15 cellular contexts compared by ENCODE assay signal in genomic region chr2:1685957-1686783, GRCh38. TPM values are rescaled to one million over a fixed set of nuclear protein-coding genes. Genes with fewer than 3 reads are reported as not detected.
DNase-seq lines count a peak whose midpoint lies in the region; ATAC-seq, FAIRE-seq and TF ChIP-seq lines count a peak whose summit lies in the region.
"Had no signal": no experiment of that assay in that cellular context is flagged by ENCODE, and none has a peak within 500 bp of the region (broad histone marks: within the 10 kb centered on the region; RNA-seq: fewer than 3 reads in every experiment).

No MANE protein-coding gene starts in this region.

- H3K9ac ChIP-seq in astrocyte (ENCODE audit: low read length): peak overlapping the region; percentile 81

- peak overlapping the region; percentile 80 for H3K27ac Mint-ChIP-seq in astrocyte (ENCODE audit: unreplicated experiment)
- H3K27ac Mint-ChIP-seq: effector memory CD8-positive, alpha-beta T cell had no signal

- H3K4me1 ChIP-seq in astrocyte (ENCODE audit: insufficient read depth, low read length) (peaks cover 35% of the 10 kb centered on the region), thoracic aorta (ENCODE audit: control insufficient read depth in 1 of 2, low read depth in 2 of 2) (peaks cover 5 to 10% of the 10 kb centered on the region in 2 donors)

- peak; percentile 5 for FAIRE-seq in astrocyte (lab: Jason Lieb, UNC)

- peaks cover 14% of the 10 kb centered on the region for H3K4me1 Mint-ChIP-seq in astrocyte (ENCODE audit: low read depth, unreplicated experiment)

- H3K9me3 Mint-ChIP-seq in astrocyte (ENCODE audit: unreplicated experiment): no peaks in the 10 kb centered on the region

- H3K9me3 ChIP-seq in astrocyte (ENCODE audit: insufficient read depth, low read depth, low read length) (no peaks in the 10 kb centered on the region), thoracic aorta (no peaks in the 10 kb centered on the region)
- H3K9me3 ChIP-seq: ovary had no signal

- peak overlapping the region; percentile 66 for H3K4me2 ChIP-seq in astrocyte (ENCODE audit: low read length)

- DNase-seq in HS-27A (ENCODE audit: low read depth) (peak; percentile 51), astrocyte (ENCODE audit: low read depth) (peak; percentile 68), kidney tubule cell (ENCODE audit: low spot score) (peak; percentile 91), thoracic aorta (ENCODE audit: low spot score) (no peak), DMS79 treated with DMSO at 0.1 percent for 48 hours (lab: John Stamatoyannopoulos, UW) (no peak), NCI-H82 (lab: John Stamatoyannopoulos, UW) (no peak), NCI-H2171 treated with DMSO at 0.1 percent for 48 hours (lab: John Stamatoyannopoulos, UW) (no peak)
- DNase-seq: activated CD4-positive, alpha-beta T cell treated with anti-CD3 and anti-CD28 coated beads for 1 hour; activated gamma-delta T cell; effector memory CD8-positive, alpha-beta T cell; GDM1; GOT3; NCI-H2029; ovary had no signal

- no peak overlapping the region for H2AFZ ChIP-seq in astrocyte (ENCODE audit: low read depth, low read length)

- H3K4me3 ChIP-seq in astrocyte (ENCODE audit: insufficient read depth, low read depth, low read length) (peak overlapping the region; percentile 17), thoracic aorta (no peak overlapping the region)
- H3K4me3 ChIP-seq: ovary had no signal

- H4K20me1 ChIP-seq in astrocyte (ENCODE audit: insufficient read depth, low read length): peaks cover 6% of the 10 kb centered on the region

- TF ChIP-seq CTCF in astrocyte (IDR thresholded peaks at IDR 0.05; ENCODE audit: insufficient read depth, low read depth, low read length) (no peak), thoracic aorta (IDR thresholded peaks at IDR 0.05) (no peak)

- H3K79me2 ChIP-seq in astrocyte (ENCODE audit: insufficient read depth, low read length): peaks cover 25% of the 10 kb centered on the region

- ATAC-seq in thoracic aorta (ENCODE audit: insufficient number of reproducible peaks, low FRiP score, low read depth): peak; percentile 32
- ATAC-seq: effector memory CD8-positive, alpha-beta T cell had no signal

- H3K36me3 ChIP-seq in astrocyte (ENCODE audit: insufficient read depth, low read length): peaks cover 44% of the 10 kb centered on the region
- H3K36me3 ChIP-seq in thoracic aorta: peaks cover 17% of the 10 kb centered on the region
- H3K36me3 ChIP-seq: ovary had no signal

- H3K27me3 Mint-ChIP-seq in astrocyte (ENCODE audit: low read depth, unreplicated experiment): no peaks in the 10 kb centered on the region

- no peak overlapping the region for H3K4me3 Mint-ChIP-seq in astrocyte (ENCODE audit: unreplicated experiment)
- H3K4me3 Mint-ChIP-seq: effector memory CD8-positive, alpha-beta T cell had no signal

- H3K27me3 ChIP-seq in astrocyte (ENCODE audit: insufficient read depth, low read length) (no peaks in the 10 kb centered on the region), thoracic aorta (replicated peaks; ENCODE audit: insufficient read depth) (no peaks in the 10 kb centered on the region)
- H3K27me3 ChIP-seq: ovary had no signal

- H3K27ac ChIP-seq in astrocyte (ENCODE audit: low read depth, low read length): peak overlapping the region; percentile 96
- H3K27ac ChIP-seq in thoracic aorta: peak overlapping the region in 1 of 2 donors; percentile 29
- H3K27ac ChIP-seq: HL-60, ovary had no signal

- peaks cover 22% of the 10 kb centered on the region for H3K36me3 Mint-ChIP-seq in astrocyte (ENCODE audit: low read depth, unreplicated experiment)

RNA-seq across cellular contexts. Expression of gene PXDN, which starts 58.1 kb away (rescaled TPM):
- total RNA-seq in astrocyte (417 and 467 TPM in 2 replicates), thoracic aorta (100 to 1,000 TPM in 1 of 2 donors, 10 to 100 TPM in 1; 97.5 to 114 TPM)

Comparison
In these comparisons a context has a peak if more than half of its experiments do, and no peak if none do; other contexts are left out.
1. DNase-seq: peak in HS-27A (single experiment), astrocyte (single experiment) and kidney tubule cell (single experiment); none in thoracic aorta (single experiment), DMS79 treated with DMSO at 0.1 percent for 48 hours (single experiment), NCI-H82 (single experiment) and NCI-H2171 treated with DMSO at 0.1 percent for 48 hours (single experiment).